8 cellular contexts compared by ENCODE assay signal in the genomic region with DNA sequence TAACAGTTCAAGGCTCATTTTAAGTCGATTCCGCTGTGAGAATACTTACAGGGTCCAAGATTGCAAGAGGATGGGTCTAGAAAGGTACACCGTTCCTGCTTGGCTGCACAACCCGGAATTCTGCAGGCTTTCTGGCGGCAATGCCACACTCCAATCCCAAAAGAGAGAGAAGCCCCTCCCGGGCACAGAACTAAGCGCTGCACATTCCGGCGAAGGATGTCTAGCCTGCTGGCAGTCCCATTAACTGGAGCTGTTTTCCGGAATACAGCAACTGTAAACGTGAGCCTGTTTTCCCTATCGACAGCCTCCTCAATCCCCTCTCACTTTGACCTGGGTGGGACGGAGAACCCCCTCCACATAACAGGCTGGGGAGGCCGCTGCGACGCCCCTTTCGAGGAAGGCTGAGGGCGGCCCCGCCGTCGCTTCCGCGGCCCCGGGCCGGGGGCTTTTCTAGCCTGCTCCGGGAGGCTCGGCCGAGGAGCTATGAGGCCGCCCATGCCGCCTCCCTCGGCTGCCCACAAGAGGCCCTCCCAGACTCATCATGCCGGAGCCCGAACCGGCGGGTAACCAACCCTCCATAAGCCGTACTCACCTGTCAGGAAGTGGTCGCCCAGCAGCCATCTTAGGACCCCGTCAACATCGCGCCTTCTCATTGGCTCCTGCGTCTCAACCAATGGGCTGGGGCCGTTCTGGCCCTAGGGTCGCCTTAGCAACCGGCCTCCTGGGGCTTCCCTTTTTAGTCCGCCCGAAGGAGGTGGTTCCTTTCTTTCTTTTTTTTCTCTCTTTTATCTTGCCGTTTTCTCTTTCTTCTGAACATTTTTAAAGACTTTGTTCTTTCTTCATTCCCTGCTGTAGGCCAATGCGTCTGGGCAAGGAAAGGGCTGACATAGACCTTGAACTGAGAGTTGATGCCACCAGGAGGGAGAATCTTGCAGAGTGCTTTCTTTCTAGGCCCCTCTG. TPM values are rescaled to one million over a fixed set of nuclear protein-coding genes. Genes with fewer than 3 reads are reported as not detected.
DNase-seq lines count a peak whose midpoint lies in the region; ATAC-seq and TF ChIP-seq lines count a peak whose summit lies in the region.

TSS of gene FAM204A (minus strand) at position 647 of the 960 bp plus-strand sequence. CDS start 5,909 bp downstream, outside the sequence.

- peaks cover 1% of the 10 kb centered on the region; the same call in 1 of the 2 replicates for H3K27me3 ChIP-seq in BJ (ENCODE audit: control insufficient read depth, insufficient read depth, low read length)

- ATAC-seq in GM19324 (IDR thresholded peaks at IDR 0.05; ENCODE audit: low FRiP score, unreplicated experiment) (peak; percentile 100), HG03469 (IDR thresholded peaks at IDR 0.05; ENCODE audit: unreplicated experiment) (peak; percentile 99), left colon (peak; percentile 100)

- DNase-seq in BJ (ENCODE audit: low read depth) (peak; percentile 61), NCI-H526 treated with DMSO at 0.1 percent for 48 hours (lab: John Stamatoyannopoulos, UW) (peak; percentile 75), cortex of kidney (lab: John Stamatoyannopoulos, UW) (peak; percentile 5), left colon (peak; percentile 89 to 96)
- peak; percentile 99 for DNase-seq in activated CD4-positive, alpha-beta T cell treated with anti-CD3 and anti-CD28 coated beads, Interleukin-2, amount 10 ng/mL, durations not matched to agents 24 days and 14 days
- DNase-seq in stimulated activated CD4-positive, alpha-beta T cell treated with anti-CD3 and anti-CD28 coated beads, Interleukin-1b, Interleukin-23, amount 100 ng/mL, for 48 hours, result peak; percentile 93

- peak within 1 kb of the TSS; percentile 89 for H3K4me3 Mint-ChIP-seq in activated CD4-positive, alpha-beta T cell treated with anti-CD3 and anti-CD28 coated beads, Interleukin-2, amount 10 ng/mL, durations not matched to agents 24 days and 14 days

- peak within 1 kb of the TSS; percentile 89 for H3K4me3 ChIP-seq in BJ (ENCODE audit: low read depth, low read length)

- CTCF ChIA-PET in BJ (lab: Yijun Ruan, JAX), result no interaction called here

- POLR2A ChIA-PET in BJ (lab: Charles Lee), result no interaction called here

- no peaks in the 10 kb centered on the region for H3K36me3 ChIP-seq in BJ (ENCODE audit: control insufficient read depth, insufficient read depth, low read length)

- peak within 1 kb of the TSS; percentile 92 for H3K27ac Mint-ChIP-seq in activated CD4-positive, alpha-beta T cell treated with anti-CD3 and anti-CD28 coated beads, Interleukin-2, amount 10 ng/mL, durations not matched to agents 24 days and 14 days

- H3K36me3 Mint-ChIP-seq in activated CD4-positive, alpha-beta T cell treated with anti-CD3 and anti-CD28 coated beads, Interleukin-2, amount 10 ng/mL, durations not matched to agents 24 days and 14 days (ENCODE audit: low read depth), result peaks cover 10% of the 10 kb centered on the region

- H3K9me3 Mint-ChIP-seq in activated CD4-positive, alpha-beta T cell treated with anti-CD3 and anti-CD28 coated beads, Interleukin-2, amount 10 ng/mL, durations not matched to agents 24 days and 14 days, result no peaks in the 10 kb centered on the region

- no peak for TF ChIP-seq CTCF in BJ (IDR thresholded peaks at IDR 0.05; ENCODE audit: insufficient read depth, low read depth, low read length)

- intact Hi-C loops in activated CD4-positive, alpha-beta T cell treated with anti-CD3 and anti-CD28 coated beads, Interleukin-2, amount 10 ng/mL, durations not matched to agents 24 days and 14 days (cut with micrococcal nuclease), result loop anchor here (1.0 to 10.0 kb wide), 4 partner anchors 296 to 967 kb away; partner anchors contain the start of genes PDZD8 and RAB11FIP2
- intact Hi-C loops in left colon (cut with DNase I, micrococcal nuclease), result no loop called here

- peaks cover 28% of the 10 kb centered on the region for H3K4me1 Mint-ChIP-seq in activated CD4-positive, alpha-beta T cell treated with anti-CD3 and anti-CD28 coated beads, Interleukin-2, amount 10 ng/mL, durations not matched to agents 24 days and 14 days

- H3K27me3 Mint-ChIP-seq in activated CD4-positive, alpha-beta T cell treated with anti-CD3 and anti-CD28 coated beads, Interleukin-2, amount 10 ng/mL, durations not matched to agents 24 days and 14 days, result peaks cover 8% of the 10 kb centered on the region

RNA-seq across cellular contexts. Expression of gene FAM204A, which starts in this region (rescaled TPM):
- polyA plus RNA-seq in BJ (2011; rRNA removed), result 23.1 and 37.6 TPM in 2 replicates
- 17.8 and 29.0 TPM in 2 replicates for polyA minus RNA-seq in BJ (2011; rRNA and poly(A)+ RNA removed)
- total RNA-seq in activated CD4-positive, alpha-beta T cell treated with anti-CD3 and anti-CD28 coated beads, Interleukin-2, amount 10 ng/mL, durations not matched to agents 24 days and 14 days, result 57.2 and 60.0 TPM in 2 replicates
- total RNA-seq in left colon, result 10 to 100 TPM; 48.8 to 49.5 TPM

Comparison
In these comparisons a context has a peak if more than half of its experiments do, and no peak if none do; other contexts are left out.
1. Peak in every context shown above with its lines: DNase-seq, ATAC-seq and H3K4me3 ChIP-seq.
2. DNase-seq: peak in every context shown above with its lines; median percentile 99 in activated CD4-positive, alpha-beta T cell treated with anti-CD3 and anti-CD28 coated beads, Interleukin-2, amount 10 ng/mL, durations not matched to agents 24 days and 14 days; 93 in stimulated activated CD4-positive, alpha-beta T cell treated with anti-CD3 and anti-CD28 coated beads, Interleukin-1b, Interleukin-23, amount 100 ng/mL, for 48 hours; 92 in left colon; 75 in NCI-H526 treated with DMSO at 0.1 percent for 48 hours; 61 in BJ; 5 in cortex of kidney.